Comparison of ENCODE assay signal across 8 cellular contexts in genomic region chr4:98928131-98928504, GRCh38. TPM values are rescaled to one million over a fixed set of nuclear protein-coding genes. Genes with fewer than 3 reads are reported as not detected.
A peak's percentile ranks its signal among the peaks of the same experiment; 100 is the strongest.
DNase-seq lines count a peak whose midpoint lies in the region; ATAC-seq and TF ChIP-seq lines count a peak whose summit lies in the region.

No MANE protein-coding gene starts in this region.

- H3K9me3 ChIP-seq in ovary (no peaks in the 10 kb centered on the region), tibial artery (no peaks in the 10 kb centered on the region)

- H3K36me3 ChIP-seq in KMS-11 (ENCODE audit: insufficient read depth) (peaks cover 2% of the 10 kb centered on the region; the same call in 1 of the 2 replicates), ovary (no peaks in the 10 kb centered on the region), tibial artery (peaks cover 0 to 7% (median 0%) of the 10 kb centered on the region in 3 donors)

- ATAC-seq in GM21619 (IDR thresholded peaks at IDR 0.05; ENCODE audit: unreplicated experiment): peak; percentile 36
- peak; percentile 42 to 53 for ATAC-seq in activated naive CD4-positive, alpha-beta T cell treated with anti-CD3 and anti-CD28 coated beads, Interleukin-2, amount 50 U/mL, for 72 hours

- H3K27me3 ChIP-seq in KMS-11 (ENCODE audit: insufficient read depth, low read depth) (no peaks in the 10 kb centered on the region), ovary (no peaks in the 10 kb centered on the region), tibial artery (no peaks in the 10 kb centered on the region)

- in situ Hi-C loops in SK-MEL-5 (cut with HindIII; ENCODE audit: low pct_unique_long_range_greater_than_20kb, low sequenced_read_pairs): no loop called here

- TF ChIP-seq POLR2A in ovary (IDR thresholded peaks at IDR 0.05): no peak

- H3K27ac ChIP-seq in KMS-11: peak overlapping the region; percentile 95
- peak overlapping the region; percentile 76 to 92 for H3K27ac ChIP-seq in ovary
- peak overlapping the region; percentile 90 to 94 for H3K27ac ChIP-seq in tibial artery

- intact Hi-C loops in head of caudate nucleus (cut with DNase I): loop anchor here (2.0 to 10.0 kb wide), 5 partner anchors 67 to 663 kb away; partner anchors contain the start of genes METAP1, RAP1GDS1 and TSPAN5
- intact Hi-C loops in ovary (cut with DNase I): no loop called here
- intact Hi-C loops in tibial artery (cut with DNase I; ENCODE audit: low total_unique reads): loop anchor here (10.0 kb wide), 3 partner anchors 127 to 663 kb away; partner anchors contain the start of genes ADH5 and RAP1GDS1

- H3K4me1 ChIP-seq in KMS-11 (ENCODE audit: low read depth, poor library complexity, severe bottlenecking) (peaks cover 29% of the 10 kb centered on the region), ovary (ENCODE audit: insufficient read depth) (no peaks in the 10 kb centered on the region), tibial artery (peaks cover 0 to 29% (median 13%) of the 10 kb centered on the region in 4 donors)

- H3K79me2 ChIP-seq in KMS-11 (ENCODE audit: insufficient read depth, low read depth): peaks cover 58% of the 10 kb centered on the region

- peak overlapping the region; percentile 99 for H3K27ac Mint-ChIP-seq in activated naive CD4-positive, alpha-beta T cell treated with anti-CD3 and anti-CD28 coated beads, Interleukin-2, amount 50 U/mL, for 72 hours

- 0 to 1% (median 0%) methylated on average over 26 of the region's 26 CpGs for WGBS in ovary, 3 donors

- peak overlapping the region; percentile 71 for H3K4me2 ChIP-seq in KMS-11

- peak overlapping the region; percentile 60 for H2AFZ ChIP-seq in KMS-11 (ENCODE audit: low read depth)

- TF ChIP-seq CTCF in KMS-11 (conservative IDR thresholded peaks at IDR 0.05; ENCODE audit: low read depth, low read length): no peak
- no peak for TF ChIP-seq CTCF in ovary (IDR thresholded peaks at IDR 0.05)
- TF ChIP-seq CTCF in tibial artery (IDR thresholded peaks at IDR 0.05): no peak

- H3K36me3 Mint-ChIP-seq in activated naive CD4-positive, alpha-beta T cell treated with anti-CD3 and anti-CD28 coated beads, Interleukin-2, amount 50 U/mL, for 72 hours: peaks cover 9 to 16% of the 10 kb centered on the region in 2 donors

- H3K4me3 ChIP-seq in KMS-11 (IDR thresholded peaks at IDR 0.05; ENCODE audit: insufficient read depth, low read depth, low read length) (peak overlapping the region; percentile 25), ovary (peak overlapping the region; percentile 97), tibial artery (peak overlapping the region; percentile 82 to 96)

- H4K20me1 ChIP-seq in KMS-11 (ENCODE audit: insufficient read depth): peaks cover 37% of the 10 kb centered on the region

- H3K9ac ChIP-seq in KMS-11: peak overlapping the region; percentile 98

- no peak for TF ChIP-seq EP300 in ovary (IDR thresholded peaks at IDR 0.05)

- no peaks in the 10 kb centered on the region for H3K9me3 Mint-ChIP-seq in activated naive CD4-positive, alpha-beta T cell treated with anti-CD3 and anti-CD28 coated beads, Interleukin-2, amount 50 U/mL, for 72 hours

- DNase-seq in Daoy (ENCODE audit: low read depth) (peak; percentile 77), SK-MEL-5 (ENCODE audit: low read depth, low spot score) (peak; percentile 83), head of caudate nucleus (peak; percentile 33 to 84 (median 66)), ovary (peak; percentile 46 to 66 (median 58)), tibial artery (peak; percentile 74 to 75)
- peak; percentile 69 to 73 for DNase-seq in activated naive CD4-positive, alpha-beta T cell treated with anti-CD3 and anti-CD28 coated beads, Interleukin-2, amount 50 U/mL, for 72 hours (ENCODE audit: low spot score in 2 of 2)

RNA-seq across cellular contexts. Expression of gene EIF4E, which starts 0.8 kb away (rescaled TPM):
- 110 and 126 TPM in 2 replicates for total RNA-seq in Daoy (2014; rRNA removed; shearing (Covaris generic))
- 132 and 135 TPM in 2 replicates for total RNA-seq in SK-MEL-5 (2014; rRNA removed; shearing (Covaris generic))
- polyA plus RNA-seq in SK-MEL-5 (2015; cell fraction: cytosol; rRNA removed): 103 and 122 TPM in 2 replicates
- polyA plus RNA-seq in SK-MEL-5 (2015; cell fraction: nucleus; rRNA removed): 41.2 and 42.1 TPM in 2 replicates
- 100 to 1,000 TPM in 1 of 2 donors, 10 to 100 TPM in 1; 91.8 to 131 TPM for total RNA-seq in activated naive CD4-positive, alpha-beta T cell treated with anti-CD3 and anti-CD28 coated beads, Interleukin-2, amount 50 U/mL, for 72 hours
- total RNA-seq in ovary: 10 to 100 TPM; 48.6 to 74.4 (median 69.5) TPM
- 10 to 100 TPM; 26.7 to 56.9 TPM for polyA plus RNA-seq in ovary

Comparison
In these comparisons a context has a peak if more than half of its experiments do, and no peak if none do; other contexts are left out.
1. Peak in every context shown above with its lines: DNase-seq, ATAC-seq, H3K4me3 ChIP-seq and H3K27ac ChIP-seq.
2. H3K4me3 ChIP-seq: peak in every context shown above with its lines; median percentile 97 in ovary; 89 in tibial artery; 25 in KMS-11.
3. intact Hi-C loops: an anchor here in head of caudate nucleus (2.0 to 10.0 kb wide) and tibial artery (10.0 kb wide); none called in ovary.